8 cellular contexts compared by ENCODE assay signal in genomic region chr19:1266818-1267440, GRCh38. TPM values are rescaled to one million over a fixed set of nuclear protein-coding genes. Genes with fewer than 3 reads are reported as not detected.
DNase-seq lines count a peak whose midpoint lies in the region; ATAC-seq and TF ChIP-seq lines count a peak whose summit lies in the region.

No MANE protein-coding gene starts in this region.

- peak; percentile 89 for TF ChIP-seq CTCF in RWPE2 (IDR thresholded peaks at IDR 0.05; ENCODE audit: poor library complexity, severe bottlenecking)

- H3K27ac ChIP-seq in RWPE2 (ENCODE audit: poor library complexity, severe bottlenecking): peak overlapping the region; percentile 97

- H3K9me3 ChIP-seq in RWPE2 (ENCODE audit: severe bottlenecking): no peaks in the 10 kb centered on the region

- peak overlapping the region; percentile 33 for H3K4me3 ChIP-seq in RWPE2 (ENCODE audit: severe bottlenecking)

- peaks cover 38% of the 10 kb centered on the region for H3K4me1 Mint-ChIP-seq in activated naive CD8-positive, alpha-beta T cell treated with anti-CD3 and anti-CD28 coated beads, Interleukin-2, amount 10 ng/mL, durations not matched to agents 7 days and 5 days

- peak overlapping the region; percentile 69 for H3K4me3 Mint-ChIP-seq in activated naive CD8-positive, alpha-beta T cell treated with anti-CD3 and anti-CD28 coated beads, Interleukin-2, amount 10 ng/mL, durations not matched to agents 7 days and 5 days

- H3K27me3 Mint-ChIP-seq in activated naive CD8-positive, alpha-beta T cell treated with anti-CD3 and anti-CD28 coated beads, Interleukin-2, amount 10 ng/mL, durations not matched to agents 7 days and 5 days: no peaks in the 10 kb centered on the region

- peaks cover 21% of the 10 kb centered on the region for H3K36me3 Mint-ChIP-seq in activated naive CD8-positive, alpha-beta T cell treated with anti-CD3 and anti-CD28 coated beads, Interleukin-2, amount 10 ng/mL, durations not matched to agents 7 days and 5 days

- no peaks in the 10 kb centered on the region for H3K9me3 Mint-ChIP-seq in activated naive CD8-positive, alpha-beta T cell treated with anti-CD3 and anti-CD28 coated beads, Interleukin-2, amount 10 ng/mL, durations not matched to agents 7 days and 5 days

- POLR2A ChIA-PET in activated naive CD8-positive, alpha-beta T cell treated with anti-CD3 and anti-CD28 coated beads, Interleukin-2, amount 10 ng/mL, durations not matched to agents 7 days and 5 days (lab: Charles Lee): interaction anchor here (1.1 to 6.8 kb wide), 8 partner anchors 9 to 163 kb away, joined by 3 to 385 read pairs (median 10); partner anchors contain the start of genes ATP5F1D, FAM174C, GPX4 and MIDN

- DNase-seq in NCI-H748 (lab: John Stamatoyannopoulos, UW; ENCODE audit: unreplicated experiment): peak; percentile 65
- DNase-seq in NCI-H748 treated with DMSO at 0.1 percent for 48 hours (lab: John Stamatoyannopoulos, UW): no peak
- DNase-seq in RWPE2 (ENCODE audit: low spot score): no peak
- peak; percentile 91 for DNase-seq in activated naive CD8-positive, alpha-beta T cell treated with anti-CD3 and anti-CD28 coated beads, Interleukin-2, amount 10 ng/mL, durations not matched to agents 7 days and 5 days
- peak; percentile 77 for DNase-seq in left cardiac atrium
- peak; percentile 95 for DNase-seq in posterior vena cava (ENCODE audit: low spot score)
- DNase-seq in putamen (ENCODE audit: low spot score): no peak

- ATAC-seq in HG03108 (IDR thresholded peaks at IDR 0.05; ENCODE audit: unreplicated experiment) (peak; percentile 8), RWPE2 (ENCODE audit: low read depth) (peak; percentile 0; the same call in 1 of the 3 replicates), left cardiac atrium (peak; percentile 20 to 31)
- peak; percentile 5 for ATAC-seq in activated naive CD8-positive, alpha-beta T cell treated with anti-CD3 and anti-CD28 coated beads, Interleukin-2, amount 10 ng/mL, durations not matched to agents 7 days and 5 days (ENCODE audit: low read depth)

- peaks cover 21% of the 10 kb centered on the region for H3K36me3 ChIP-seq in RWPE2 (ENCODE audit: low read depth)

- H3K27me3 ChIP-seq in RWPE2 (ENCODE audit: insufficient read depth, poor library complexity, severe bottlenecking): no peaks in the 10 kb centered on the region

- intact Hi-C loops in left cardiac atrium (cut with DNase I): loop anchor here (1.0 to 2.0 kb wide), 2 partner anchors 23 to 24 kb away; no protein-coding TSS in a partner anchor
- intact Hi-C loops in posterior vena cava (cut with DNase I): loop anchor here (1.0 to 2.0 kb wide), 2 partner anchors 22 to 23 kb away; no protein-coding TSS in a partner anchor

- peak overlapping the region; percentile 56 for H3K27ac Mint-ChIP-seq in activated naive CD8-positive, alpha-beta T cell treated with anti-CD3 and anti-CD28 coated beads, Interleukin-2, amount 10 ng/mL, durations not matched to agents 7 days and 5 days

- H3K4me1 ChIP-seq in RWPE2 (ENCODE audit: insufficient read depth, poor library complexity, severe bottlenecking): peaks cover 7% of the 10 kb centered on the region

RNA-seq across cellular contexts. Expression of gene CIRBP, which starts 2.2 kb away (rescaled TPM):
- total RNA-seq in activated naive CD8-positive, alpha-beta T cell treated with anti-CD3 and anti-CD28 coated beads, Interleukin-2, amount 10 ng/mL, durations not matched to agents 7 days and 5 days: 100 to 1,000 TPM; 327 to 342 TPM
- total RNA-seq in left cardiac atrium (100 to 1,000 TPM; 229 to 379 TPM), posterior vena cava (100 to 1,000 TPM; 447 to 636 TPM)

RNA-seq across cellular contexts. Expression of gene FAM174C, which starts 8.4 kb away (rescaled TPM):
- total RNA-seq in activated naive CD8-positive, alpha-beta T cell treated with anti-CD3 and anti-CD28 coated beads, Interleukin-2, amount 10 ng/mL, durations not matched to agents 7 days and 5 days: 10 to 100 TPM; 44.5 to 48.3 TPM
- total RNA-seq in left cardiac atrium (10 to 100 TPM; 19.2 to 21.4 TPM), posterior vena cava (10 to 100 TPM; 25.2 to 27.2 TPM)

RNA-seq across cellular contexts. Expression of gene MIDN, which starts 18.5 kb away (rescaled TPM):
- total RNA-seq in activated naive CD8-positive, alpha-beta T cell treated with anti-CD3 and anti-CD28 coated beads, Interleukin-2, amount 10 ng/mL, durations not matched to agents 7 days and 5 days: 10 to 100 TPM; 75.2 to 80.7 TPM
- total RNA-seq in left cardiac atrium: 100 to 1,000 TPM in 1 of 2 donors, 10 to 100 TPM in 1; 58.7 to 148 TPM
- 10 to 100 TPM; 76.5 to 86.3 TPM for total RNA-seq in posterior vena cava

RNA-seq across cellular contexts. Expression of gene EFNA2, which starts 18.7 kb away (rescaled TPM):
- not detected for total RNA-seq in activated naive CD8-positive, alpha-beta T cell treated with anti-CD3 and anti-CD28 coated beads, Interleukin-2, amount 10 ng/mL, durations not matched to agents 7 days and 5 days
- total RNA-seq in left cardiac atrium: not detected
- total RNA-seq in posterior vena cava: not detected

RNA-seq across cellular contexts. Expression of gene ATP5F1D, which starts 25.4 kb away (rescaled TPM):
- 100 to 1,000 TPM; 157 to 161 TPM for total RNA-seq in activated naive CD8-positive, alpha-beta T cell treated with anti-CD3 and anti-CD28 coated beads, Interleukin-2, amount 10 ng/mL, durations not matched to agents 7 days and 5 days
- total RNA-seq in left cardiac atrium (100 to 1,000 TPM; 540 to 639 TPM), posterior vena cava (100 to 1,000 TPM; 125 to 137 TPM)

Comparison
In these comparisons a context has a peak if more than half of its experiments do, and no peak if none do; other contexts are left out.
1. DNase-seq: peak in NCI-H748 (single experiment), activated naive CD8-positive, alpha-beta T cell treated with anti-CD3 and anti-CD28 coated beads, Interleukin-2, amount 10 ng/mL, durations not matched to agents 7 days and 5 days (single experiment), left cardiac atrium (single experiment) and posterior vena cava (single experiment); none in NCI-H748 treated with DMSO at 0.1 percent for 48 hours (single experiment), RWPE2 (single experiment) and putamen (single experiment).
2. Peak in every context shown above with its lines, with median percentiles within 50 percentile points of each other: ATAC-seq.